In the genomic region with DNA sequence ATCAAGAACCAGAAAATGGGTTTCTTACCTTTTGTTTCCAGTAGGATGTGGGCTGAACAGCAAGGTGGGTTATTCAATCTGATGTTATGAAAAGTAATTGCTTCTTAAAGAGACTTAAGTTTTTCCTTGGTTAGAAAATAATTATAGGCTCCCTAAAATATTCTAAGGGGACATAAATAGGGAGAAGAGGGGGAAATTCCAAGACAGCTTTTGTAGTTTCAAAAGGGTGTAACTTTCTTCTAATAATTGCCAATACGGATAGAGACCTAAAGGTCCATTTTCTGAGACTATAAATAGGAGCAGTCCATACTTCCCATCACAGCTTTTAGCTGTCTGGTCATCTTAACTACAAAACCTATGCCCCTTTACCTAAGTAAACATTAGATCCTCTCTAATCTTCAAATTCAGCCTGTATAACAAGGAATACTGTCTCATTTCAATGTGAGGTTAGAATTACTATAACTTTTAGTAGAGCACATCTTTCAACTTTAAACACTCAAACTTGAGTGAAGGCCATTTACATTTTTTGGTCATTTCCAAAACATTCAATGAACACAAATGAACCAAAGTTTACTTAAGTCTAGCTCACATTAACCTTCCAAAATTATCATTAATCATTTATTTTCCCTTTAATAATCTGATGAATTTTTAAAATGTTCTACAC, we compare ENCODE assay signal across 17 cellular contexts. TPM values are rescaled to one million over a fixed set of nuclear protein-coding genes. Genes with fewer than 3 reads are reported as not detected.
DNase-seq lines count a peak whose midpoint lies in the region; ATAC-seq and TF ChIP-seq lines count a peak whose summit lies in the region.
"Had no signal": no experiment of that assay in that cellular context is flagged by ENCODE, and none has a peak within 500 bp of the region (broad histone marks: within the 10 kb centered on the region; RNA-seq: fewer than 3 reads in every experiment).

No MANE protein-coding gene starts in this region.

- H3K27me3 ChIP-seq in A673 (replicated peaks; ENCODE audit: insufficient read depth, low read depth, low read length, poor library complexity), result no peaks in the 10 kb centered on the region
- H3K27me3 ChIP-seq in DOHH2 (ENCODE audit: control insufficient read depth, low read length), result peaks cover under 1% of the 10 kb centered on the region; the same call in 1 of the 2 replicates
- no peaks in the 10 kb centered on the region for H3K27me3 ChIP-seq in PC-3 (ENCODE audit: low read length)
- no peaks in the 10 kb centered on the region for H3K27me3 ChIP-seq in endodermal cell (ENCODE audit: control insufficient read depth, insufficient read depth, low read length, poor library complexity, severe bottlenecking)

- H3K9me3 ChIP-seq in A673 (ENCODE audit: low read depth, low read length, poor library complexity, severe bottlenecking) (no peaks in the 10 kb centered on the region), DOHH2 (ENCODE audit: control insufficient read depth, insufficient read depth, low read length) (no peaks in the 10 kb centered on the region), PC-3 (ENCODE audit: low read length) (no peaks in the 10 kb centered on the region), endodermal cell (ENCODE audit: control insufficient read depth, low read length) (no peaks in the 10 kb centered on the region)

- peaks cover 94% of the 10 kb centered on the region for H3F3A ChIP-seq in DOHH2 (ENCODE audit: control insufficient read depth, insufficient read depth)
- H3F3A ChIP-seq in PC-3 (ENCODE audit: low read length, unreplicated experiment), result peaks cover 42% of the 10 kb centered on the region

- H2AFZ ChIP-seq in PC-3 (ENCODE audit: low read length), result no peak overlapping the region

- no peak overlapping the region for H3K27ac Mint-ChIP-seq in endodermal cell
- H3K27ac Mint-ChIP-seq: activated T-helper 1 cell treated with anti-CD3 and anti-CD28 coated beads, Interleukin-12 subunit alpha, Interleukin-12 subunit beta, Interleukin-2, Interleukin-4 antibody, amounts not matched to agents 30 ng/mL and 10 ng/mL and 1 ng/mL, durations not matched to agents 14 hours and 24 hours and 36 hours; dendritic cell treated with granulocyte-macrophage colony-stimulating factor and Interleukin-4, amounts not matched to agents 40 ng/mL and 50 ng/mL, for 4 days; progenitor cell of endocrine pancreas had no signal

- H3K4me3 ChIP-seq in A673 (ENCODE audit: low read depth, low read length, poor library complexity, severe bottlenecking) (no peak overlapping the region), DOHH2 (ENCODE audit: low read length) (no peak overlapping the region), PC-3 (ENCODE audit: low read length) (0 out of 2 replicates have a peak overlapping the region, but pooled peaks have one; percentile 96), endodermal cell (ENCODE audit: low read length) (peak overlapping the region; percentile 10)

- H4K20me1 ChIP-seq in DOHH2 (ENCODE audit: control insufficient read depth, insufficient read depth, low read depth, low read length) (peaks cover 50% of the 10 kb centered on the region), PC-3 (ENCODE audit: low read length) (peaks cover 65% of the 10 kb centered on the region)

- H3K36me3 ChIP-seq in A673 (ENCODE audit: insufficient read depth, low read length, poor library complexity, severe bottlenecking) (peaks cover 95% of the 10 kb centered on the region), DOHH2 (ENCODE audit: control insufficient read depth, low read length) (peaks cover 98% of the 10 kb centered on the region), PC-3 (ENCODE audit: low read depth, low read length) (peaks cover 83% of the 10 kb centered on the region), endodermal cell (ENCODE audit: control insufficient read depth, insufficient read depth, low read length) (peaks cover 94% of the 10 kb centered on the region)

- H3K4me1 Mint-ChIP-seq in endodermal cell, result peaks cover 43% of the 10 kb centered on the region

- POLR2A ChIA-PET in A673 (lab: Charles Lee; ENCODE audit: low non-redundant PET), result no interaction called here
- POLR2A ChIA-PET in PC-3 (lab: Charles Lee; ENCODE audit: unreplicated experiment), result interaction anchor here (0.7 kb wide), 3 partner anchors 53 to 288 kb away, joined by 3 to 4 read pairs (median 3); no protein-coding TSS in a partner anchor

- no peak for DNase-seq in A673 (ENCODE audit: low spot score)
- no peak for DNase-seq in PC-3
- no peak for DNase-seq in endodermal cell
- no peak for DNase-seq in GF-D8 (lab: John Stamatoyannopoulos, UW)
- DNase-seq in epidermal melanocyte (ENCODE audit: insufficient read length, low spot score), result no peak
- DNase-seq in cortex of kidney (lab: John Stamatoyannopoulos, UW), result no peak
- DNase-seq: activated CD4-positive, alpha-beta T cell treated with anti-CD3 and anti-CD28 coated beads for 1 hour; left cardiac atrium; NCI-H146; NCI-H510A; T-helper 2 cell had no signal

- no peaks in the 10 kb centered on the region for H3K9me3 Mint-ChIP-seq in endodermal cell
- H3K9me3 Mint-ChIP-seq: activated T-helper 1 cell treated with anti-CD3 and anti-CD28 coated beads, Interleukin-12 subunit alpha, Interleukin-12 subunit beta, Interleukin-2, Interleukin-4 antibody, amounts not matched to agents 30 ng/mL and 10 ng/mL and 1 ng/mL, durations not matched to agents 14 hours and 24 hours and 36 hours; dendritic cell treated with granulocyte-macrophage colony-stimulating factor and Interleukin-4, amounts not matched to agents 40 ng/mL and 50 ng/mL, for 4 days had no signal

- H3K27me3 Mint-ChIP-seq in endodermal cell (ENCODE audit: insufficient read depth), result no peaks in the 10 kb centered on the region
- H3K27me3 Mint-ChIP-seq: dendritic cell treated with granulocyte-macrophage colony-stimulating factor and Interleukin-4, amounts not matched to agents 40 ng/mL and 50 ng/mL, for 4 days; progenitor cell of endocrine pancreas had no signal

- TF ChIP-seq CTCF in A673 (conservative IDR thresholded peaks at IDR 0.05; ENCODE audit: low read depth, low read length) (no peak), DOHH2 (IDR thresholded peaks at IDR 0.05; ENCODE audit: low read depth, low read length, poor library complexity, severe bottlenecking) (no peak), PC-3 (conservative IDR thresholded peaks at IDR 0.05; ENCODE audit: low read depth, low read length) (no peak), endodermal cell (conservative IDR thresholded peaks at IDR 0.05) (no peak)

- no peak for ATAC-seq in PC-3
- no peak for ATAC-seq in HG03159 (IDR thresholded peaks at IDR 0.05; ENCODE audit: unreplicated experiment)
- ATAC-seq: left cardiac atrium had no signal

- CTCF ChIA-PET in A673 (lab: Charles Lee) (no interaction called here), PC-3 (lab: Charles Lee) (interaction anchor here (0.6 to 1.1 kb wide), 5 partner anchors 15 to 428 kb away, joined by 3 to 12 read pairs (median 4); a partner anchor contains a TSS)

- H3K9ac ChIP-seq in PC-3 (ENCODE audit: low read length), result no peak overlapping the region
- H3K9ac ChIP-seq in endodermal cell (ENCODE audit: extremely low read depth, low read length, poor library complexity, severe bottlenecking), result no peak overlapping the region

- H3K4me1 ChIP-seq in A673 (ENCODE audit: insufficient read depth, low read length, poor library complexity, severe bottlenecking) (peaks cover 63% of the 10 kb centered on the region), DOHH2 (ENCODE audit: control insufficient read depth, low read length) (peaks cover 72% of the 10 kb centered on the region), PC-3 (ENCODE audit: insufficient read depth, low read length) (peaks cover 30% of the 10 kb centered on the region), endodermal cell (ENCODE audit: control insufficient read depth, insufficient read depth, low read length) (peaks cover 15% of the 10 kb centered on the region)

- no peak overlapping the region for H3K4me3 Mint-ChIP-seq in endodermal cell
- H3K4me3 Mint-ChIP-seq: dendritic cell treated with granulocyte-macrophage colony-stimulating factor and Interleukin-4, amounts not matched to agents 40 ng/mL and 50 ng/mL, for 4 days had no signal

- intact Hi-C loops in A673 (cut with micrococcal nuclease; ENCODE audit: unreplicated experiment) (no loop called here), PC-3 (cut with micrococcal nuclease) (no loop called here)

- peaks cover 71% of the 10 kb centered on the region for H3K36me3 Mint-ChIP-seq in endodermal cell (ENCODE audit: low read depth)

- BruUV-seq in A673 (replicated peaks; lab: Mats Ljungman, UMichigan), result no TSS peak
- no TSS peak for BruUV-seq in PC-3 (replicated peaks; lab: Mats Ljungman, UMichigan)

- peaks cover 51% of the 10 kb centered on the region for H3K79me2 ChIP-seq in DOHH2 (ENCODE audit: control insufficient read depth, low read length)
- H3K79me2 ChIP-seq in PC-3 (ENCODE audit: low read length), result peaks cover 53% of the 10 kb centered on the region

- H3K9me2 ChIP-seq in DOHH2 (replicated peaks; ENCODE audit: control insufficient read depth, low read length) (no peaks in the 10 kb centered on the region), PC-3 (replicated peaks; ENCODE audit: low read length) (no peaks in the 10 kb centered on the region)

- peak overlapping the region; percentile 99 for H3K4me2 ChIP-seq in DOHH2 (ENCODE audit: low read length)
- H3K4me2 ChIP-seq in PC-3 (ENCODE audit: low read length), result 0 out of 2 replicates have a peak overlapping the region, but pooled peaks have one; percentile 24

- WGBS in endodermal cell (ENCODE audit: insufficient coverage in 1 of 2, insufficient read length in 1 of 2), 2 experiments, result 96% methylated on average over 1 of the region's 1 CpG; no CpG with 5 or more reads in 1 of the 2 experiments

- peak overlapping the region; percentile 32 for H3K27ac ChIP-seq in A673 (ENCODE audit: low read depth, low read length, poor library complexity, severe bottlenecking)
- H3K27ac ChIP-seq in DOHH2 (ENCODE audit: low read depth, low read length), result no peak overlapping the region
- H3K27ac ChIP-seq in PC-3 (ENCODE audit: low read length), result no peak overlapping the region
- H3K27ac ChIP-seq in endodermal cell (ENCODE audit: low read depth, low read length), result no peak overlapping the region
- H3K27ac ChIP-seq: C4-2B had no signal

RNA-seq across cellular contexts. Expression of a gene that starts 5.5 kb away (rescaled TPM):
- total RNA-seq in A673 (2021) (491 and 512 TPM in 2 replicates), PC-3 (2014; rRNA removed) (325 and 342 TPM in 2 replicates), endodermal cell (100 to 1,000 TPM; 339 to 361 TPM)
- 250 TPM for polyA plus RNA-seq in endodermal cell (2013, experiment 1 of 2)
- polyA plus RNA-seq in endodermal cell (2013, experiment 2 of 2), result 209 TPM

RNA-seq across cellular contexts. Expression of a gene that starts 13.5 kb away (rescaled TPM):
- total RNA-seq in A673 (2021) (75.7 and 77.7 TPM in 2 replicates), PC-3 (2014; rRNA removed) (70.1 and 78.1 TPM in 2 replicates), endodermal cell (10 to 100 TPM; 50.3 to 59.3 TPM)
- 143 TPM for polyA plus RNA-seq in endodermal cell (2013, experiment 1 of 2)
- 140 TPM for polyA plus RNA-seq in endodermal cell (2013, experiment 2 of 2)

RNA-seq across cellular contexts. Expression of a gene that starts 46.4 kb away (rescaled TPM):
- total RNA-seq in A673 (2021) (53.5 and 55.6 TPM in 2 replicates), PC-3 (2014; rRNA removed) (31.6 and 53.4 TPM in 2 replicates), endodermal cell (10 to 100 TPM; 11.0 to 18.7 TPM)
- 43.5 TPM for polyA plus RNA-seq in endodermal cell (2013, experiment 1 of 2)
- polyA plus RNA-seq in endodermal cell (2013, experiment 2 of 2), result 39.6 TPM
- total RNA-seq: activated T-helper 1 cell treated with anti-CD3 and anti-CD28 coated beads, Interleukin-12 subunit alpha, Interleukin-12 subunit beta, Interleukin-2, Interleukin-4 antibody, amounts not matched to agents 30 ng/mL and 10 ng/mL and 1 ng/mL, durations not matched to agents 14 hours and 24 hours and 36 hours had no signal

Comparison
In these comparisons a context has a peak if more than half of its experiments do, and no peak if none do; other contexts are left out.
1. H3K4me3 ChIP-seq: peak in PC-3 (single experiment) and endodermal cell (single experiment); none in A673 (single experiment) and DOHH2 (single experiment).